14 cellular contexts compared by ENCODE assay signal in genomic region chr9:137317021-137317978, GRCh38. TPM values are rescaled to one million over a fixed set of nuclear protein-coding genes. Genes with fewer than 3 reads are reported as not detected.
DNase-seq lines count a peak whose midpoint lies in the region; ATAC-seq and TF ChIP-seq lines count a peak whose summit lies in the region.
"Had no signal": no experiment of that assay in that cellular context is flagged by ENCODE, and none has a peak within 500 bp of the region (broad histone marks: within the 10 kb centered on the region; RNA-seq: fewer than 3 reads in every experiment).

No MANE protein-coding gene starts in this region.

- TF ChIP-seq POLR2A in heart left ventricle (IDR thresholded peaks at IDR 0.05): no peak
- TF ChIP-seq POLR2A in Peyer's patch (IDR thresholded peaks at IDR 0.05): no peak

- intact Hi-C loops in heart left ventricle (cut with DNase I) (loop anchor here in 1 of 10 donors (5.0 kb wide), 1 partner anchor 75 kb away; no protein-coding TSS in a partner anchor), Right ventricle myocardium inferior (cut with DNase I) (no loop called here)

- 91 to 94% (median 92%) methylated on average over 7 to 25 of the region's 25 CpGs for WGBS in heart left ventricle, 4 donors

- H3K36me3 ChIP-seq in heart left ventricle (no peaks in the 10 kb centered on the region), Peyer's patch (no peaks in the 10 kb centered on the region)
- H3K36me3 ChIP-seq: upper lobe of right lung had no signal

- H3K9me3 ChIP-seq in heart left ventricle (no peaks in the 10 kb centered on the region), Peyer's patch (no peaks in the 10 kb centered on the region)
- H3K9me3 ChIP-seq: upper lobe of right lung had no signal

- DNase-seq in heart left ventricle (peak in 1 of 5 donors; percentile 17), Right ventricle myocardium inferior (ENCODE audit: missing footprints) (no peak), Peyer's patch (peak in 2 of 3 donors; percentile 38 to 45), hepatic stellate cell (ENCODE audit: low spot score) (peak; percentile 21), ureter (ENCODE audit: low spot score) (peak; percentile 42), NCI-H146 treated with DMSO at 0.1 percent for 48 hours (lab: John Stamatoyannopoulos, UW; ENCODE audit: unreplicated experiment) (no peak), C1 segment of cervical spinal cord (lab: John Stamatoyannopoulos, UW) (no peak), NCI-H510A treated with DMSO at 0.1 percent for 48 hours (lab: John Stamatoyannopoulos, UW) (no peak)
- DNase-seq: GM23248, immature natural killer cell, naive B cell, T-helper 9 cell, upper lobe of right lung had no signal

- H3K4me1 ChIP-seq in heart left ventricle: peaks cover 3 to 83% (median 45%) of the 10 kb centered on the region in 12 donors
- H3K4me1 ChIP-seq in Peyer's patch: peaks cover 0 to 23% (median 16%) of the 10 kb centered on the region in 4 donors

- H3K27ac ChIP-seq in heart left ventricle: peak overlapping the region; percentile 9 to 97 (median 75)
- no peak overlapping the region for H3K27ac ChIP-seq in Peyer's patch
- H3K27ac ChIP-seq: GM23248, upper lobe of right lung had no signal

- ATAC-seq in heart left ventricle: no peak
- no peak for ATAC-seq in Right ventricle myocardium inferior
- ATAC-seq: upper lobe of right lung had no signal

- H3K4me3 ChIP-seq in heart left ventricle (no peak overlapping the region), Peyer's patch (no peak overlapping the region)

- H3K27me3 ChIP-seq in heart left ventricle (peaks cover 0 to 21% (median 6%) of the 10 kb centered on the region in 9 donors), Peyer's patch (no peaks in the 10 kb centered on the region)

- TF ChIP-seq CTCF in heart left ventricle (IDR thresholded peaks at IDR 0.05) (no peak), Peyer's patch (IDR thresholded peaks at IDR 0.05) (no peak)

RNA-seq across cellular contexts. Expression of gene NRARP, which starts 15.2 kb away (rescaled TPM):
- total RNA-seq in heart left ventricle: 10 to 100 TPM in 5 of 9 donors, 1 to 10 TPM in 4; 6.4 to 15.8 (median 10.3) TPM
- 1 to 10 TPM; 1.6 to 4.2 TPM for polyA plus RNA-seq in heart left ventricle
- total RNA-seq in Right ventricle myocardium inferior: 4.7 TPM
- 10 to 100 TPM; 35.3 to 56.1 (median 43.8) TPM for total RNA-seq in Peyer's patch
- total RNA-seq in ureter: 7.1 TPM
- total RNA-seq: LHCN-M2 had no signal
- polyA plus RNA-seq: GM23248 had no signal

RNA-seq across cellular contexts. Expression of gene TOR4A, which starts 39.8 kb away (rescaled TPM):
- total RNA-seq in heart left ventricle (10 to 100 TPM; 14.0 to 46.4 (median 18.5) TPM), Right ventricle myocardium inferior (16.5 TPM), Peyer's patch (10 to 100 TPM; 33.8 to 45.7 (median 39.2) TPM), ureter (15.4 TPM)
- polyA plus RNA-seq in heart left ventricle: 10 to 100 TPM in 1 of 2 donors, 1 to 10 TPM in 1; 6.6 to 16.3 TPM

Comparison
In these comparisons a context has a peak if more than half of its experiments do, and no peak if none do; other contexts are left out.
1. DNase-seq: peak in Peyer's patch (2 of 3), hepatic stellate cell (single experiment) and ureter (single experiment); none in Right ventricle myocardium inferior (single experiment), NCI-H146 treated with DMSO at 0.1 percent for 48 hours (single experiment), C1 segment of cervical spinal cord (0 of 14) and NCI-H510A treated with DMSO at 0.1 percent for 48 hours (single experiment).
2. H3K27ac ChIP-seq: peak in heart left ventricle (12 of 12); none in Peyer's patch (0 of 4).